Comparison of ENCODE assay signal across 12 cellular contexts in genomic region chr5:177477701-177478477, GRCh38. TPM values are rescaled to one million over a fixed set of nuclear protein-coding genes. Genes with fewer than 3 reads are reported as not detected.
DNase-seq lines count a peak whose midpoint lies in the region; ATAC-seq and TF ChIP-seq lines count a peak whose summit lies in the region.
"Had no signal": no experiment of that assay in that cellular context is flagged by ENCODE, and none has a peak within 500 bp of the region (broad histone marks: within the 10 kb centered on the region; RNA-seq: fewer than 3 reads in every experiment).

No MANE protein-coding gene starts in this region.

- POLR2A ChIA-PET in WTC11 (lab: Charles Lee), result interaction anchor here (0.9 to 5.9 kb wide), 6 partner anchors 15 to 51 kb away, joined by 3 to 43 read pairs (median 8); partner anchors contain the start of genes GRK6 and PDLIM7
- POLR2A ChIA-PET in naive thymus-derived CD8-positive, alpha-beta T cell (lab: Charles Lee), result interaction anchor here (0.6 to 1.8 kb wide), 11 partner anchors 11 to 174 kb away, joined by 3 to 10 read pairs (median 4); partner anchors contain the start of genes PDLIM7 and PRELID1

- H3K27me3 ChIP-seq in BLaER1 treated with 17β-estradiol and CSF1 and Interleukin-3, amounts not matched to agents 10 nM and 100 nM, result no peaks in the 10 kb centered on the region
- H3K27me3 ChIP-seq in adrenal gland, result no peaks in the 10 kb centered on the region
- H3K27me3 ChIP-seq: foreskin keratinocyte, suprapubic skin had no signal

- peak overlapping the region in 8 of 11 experiments; percentile 79 to 91 (median 84); a peak in 16 of 22 replicates for H3K27ac ChIP-seq in BLaER1 treated with 17β-estradiol and CSF1 and Interleukin-3, amounts not matched to agents 10 nM and 100 nM
- peak overlapping the region in 1 of 5 donors; percentile 13 for H3K27ac ChIP-seq in adrenal gland
- H3K27ac ChIP-seq: foreskin keratinocyte, VCaP had no signal

- DNase-seq in WTC11 (ENCODE audit: low spot score) (no peak), adrenal gland (no peak)
- DNase-seq in naive thymus-derived CD8-positive, alpha-beta T cell, result no peak
- DNase-seq in stimulated activated CD8-positive, alpha-beta memory T cell treated with anti-CD3 and anti-CD28 coated beads, Interleukin-4, amount 100 ng/mL, for 48 hours, result no peak
- DNase-seq: anterior cingulate cortex, foreskin keratinocyte, NCI-H1092 had no signal

- peaks cover under 1% of the 10 kb centered on the region; the same call in 1 of the 2 replicates for H3K36me3 Mint-ChIP-seq in WTC11
- H3K36me3 Mint-ChIP-seq in naive thymus-derived CD8-positive, alpha-beta T cell, result no peaks in the 10 kb centered on the region
- H3K36me3 Mint-ChIP-seq: memory B cell had no signal

- H3K9ac ChIP-seq in BLaER1 treated with 17β-estradiol and CSF1 and Interleukin-3, amounts not matched to agents 10 nM and 100 nM, result peak overlapping the region in 8 of 11 experiments; percentile 14 to 78 (median 69); a peak in 15 of 22 replicates

- H3K4me1 ChIP-seq in BLaER1 treated with 17β-estradiol and CSF1 and Interleukin-3, amounts not matched to agents 10 nM and 100 nM, result peaks cover 68 to 91% (median 84%) of the 10 kb centered on the region in 10 experiments
- H3K4me1 ChIP-seq in adrenal gland (replicated peaks in 1 of 2), result peaks cover 0 to 17% of the 10 kb centered on the region in 2 donors
- H3K4me1 ChIP-seq: foreskin keratinocyte had no signal

- ATAC-seq in WTC11, result no peak
- no peak for ATAC-seq in naive thymus-derived CD8-positive, alpha-beta T cell
- no peak for ATAC-seq in esophagus mucosa

- peak overlapping the region in 1 of 10 experiments; percentile 2; a peak in 1 of 20 replicates for H3K4me3 ChIP-seq in BLaER1 treated with 17β-estradiol and CSF1 and Interleukin-3, amounts not matched to agents 10 nM and 100 nM
- no peak overlapping the region for H3K4me3 ChIP-seq in adrenal gland
- H3K4me3 ChIP-seq: suprapubic skin had no signal

- H3K4me2 ChIP-seq in BLaER1 treated with 17β-estradiol and CSF1 and Interleukin-3, amounts not matched to agents 10 nM and 100 nM, result peak overlapping the region; percentile 80 to 95 (median 89)

- H3K36me3 ChIP-seq in BLaER1 treated with 17β-estradiol and CSF1 and Interleukin-3, amounts not matched to agents 10 nM and 100 nM, result peaks cover under 1 to 19% (median 13%) of the 10 kb centered on the region in 11 experiments; a peak in 20 of 22 replicates
- no peaks in the 10 kb centered on the region for H3K36me3 ChIP-seq in adrenal gland (replicated peaks in 1 of 2)
- H3K36me3 ChIP-seq: suprapubic skin had no signal

- peaks cover 30% of the 10 kb centered on the region for H3K4me1 Mint-ChIP-seq in WTC11
- peaks cover 33 to 58% (median 52%) of the 10 kb centered on the region in 4 donors for H3K4me1 Mint-ChIP-seq in naive thymus-derived CD8-positive, alpha-beta T cell

- no peak for TF ChIP-seq CTCF in WTC11 (IDR thresholded peaks at IDR 0.05)
- TF ChIP-seq CTCF in adrenal gland (IDR thresholded peaks at IDR 0.05), result no peak

- H3K9me3 ChIP-seq in BLaER1 treated with 17β-estradiol and CSF1 and Interleukin-3, amounts not matched to agents 10 nM and 100 nM (replicated peaks in 1 of 11), result no peaks in the 10 kb centered on the region
- H3K9me3 ChIP-seq in adrenal gland (replicated peaks in 1 of 3), result no peaks in the 10 kb centered on the region
- H3K9me3 ChIP-seq: suprapubic skin had no signal

- H3K9me3 Mint-ChIP-seq in WTC11, result no peaks in the 10 kb centered on the region
- no peaks in the 10 kb centered on the region for H3K9me3 Mint-ChIP-seq in naive thymus-derived CD8-positive, alpha-beta T cell
- H3K9me3 Mint-ChIP-seq: memory B cell had no signal

- no peak overlapping the region for H3K4me3 Mint-ChIP-seq in WTC11
- H3K4me3 Mint-ChIP-seq in naive thymus-derived CD8-positive, alpha-beta T cell, result no peak overlapping the region
- H3K4me3 Mint-ChIP-seq: memory B cell had no signal

- no peaks in the 10 kb centered on the region for H3K27me3 Mint-ChIP-seq in WTC11 (ENCODE audit: low read depth)
- H3K27me3 Mint-ChIP-seq in naive thymus-derived CD8-positive, alpha-beta T cell, result no peaks in the 10 kb centered on the region

- whole genome bisulfite sequencing in adrenal gland, 4 donors, result 88 to 95% (median 93%) methylated on average over 9 to 13 of the region's 13 CpGs

- CTCF ChIA-PET in WTC11 (lab: Charles Lee), result interaction anchor here (0.9 to 16.7 kb wide), 8 partner anchors 15 to 168 kb away, joined by 3 to 230 read pairs (median 12); partner anchors contain the start of gene PDLIM7

- H4K20me1 ChIP-seq in BLaER1 treated with 17β-estradiol and CSF1 and Interleukin-3, amounts not matched to agents 10 nM and 100 nM, result peaks cover 0 to 61% (median 7%) of the 10 kb centered on the region in 11 experiments; a peak in 11 of 22 replicates

- intact Hi-C loops in adrenal gland (cut with DNase I), result no loop called here

- H3K27ac Mint-ChIP-seq in WTC11, result 0 out of 2 replicates have a peak overlapping the region, but pooled peaks have one; percentile 71
- peak overlapping the region in 9 of 10 donors; percentile 11 to 97 (median 86) for H3K27ac Mint-ChIP-seq in naive thymus-derived CD8-positive, alpha-beta T cell

- TF ChIP-seq POLR2A in adrenal gland (IDR thresholded peaks at IDR 0.05), result no peak

TF ChIP-seq in WTC11, 78 proteins besides CTCF, POLR2A, EP300 and RAD21:
- no peak for TF ChIP-seq SP1 (CRISPR knock-in tag; conservative IDR thresholded peaks at IDR 0.05)

RNA-seq across cellular contexts. Expression of gene DBN1, which starts 4.5 kb away (rescaled TPM):
- total RNA-seq in WTC11 (2021) (267 to 288 TPM (median 269 TPM) in 3 replicates), adrenal gland (10 to 100 TPM; 11.5 to 17.5 (median 12.6) TPM), esophagus mucosa (27.2 TPM)
- total RNA-seq in naive thymus-derived CD8-positive, alpha-beta T cell, result 10 to 100 TPM; 57.0 to 62.9 TPM
- polyA plus RNA-seq in naive thymus-derived CD8-positive, alpha-beta T cell, result 10 to 100 TPM; 20.5 to 25.3 (median 21.8) TPM
- 10 to 100 TPM in 2 of 3 donors, 1 to 10 TPM in 1; 5.1 to 47.1 (median 19.1) TPM for polyA plus RNA-seq in adrenal gland

RNA-seq across cellular contexts. Expression of gene PDLIM7, which starts 19.5 kb away (rescaled TPM):
- 124 to 142 TPM (median 139 TPM) in 3 replicates for total RNA-seq in WTC11 (2021)
- 10 to 100 TPM; 16.7 to 19.1 TPM for total RNA-seq in naive thymus-derived CD8-positive, alpha-beta T cell
- 1 to 10 TPM; 4.3 to 5.8 (median 5.3) TPM for polyA plus RNA-seq in naive thymus-derived CD8-positive, alpha-beta T cell
- total RNA-seq in adrenal gland, result 10 to 100 TPM; 19.0 to 63.2 (median 38.9) TPM
- 100 to 1,000 TPM in 2 of 3 donors, 1 to 10 TPM in 1; 6.5 to 246 (median 131) TPM for polyA plus RNA-seq in adrenal gland
- total RNA-seq in esophagus mucosa, result 23.0 TPM

RNA-seq across cellular contexts. Expression of gene PRR7, which starts 31.3 kb away (rescaled TPM):
- total RNA-seq in WTC11 (2021) (13.1 to 14.7 TPM (median 14.6 TPM) in 3 replicates), adrenal gland (10 to 100 TPM in 1 of 8 donors, 1 to 10 TPM in 7; 3.8 to 13.5 (median 6.9) TPM), esophagus mucosa (4.3 TPM)
- total RNA-seq in naive thymus-derived CD8-positive, alpha-beta T cell, result 1 to 10 TPM; 7.6 to 7.7 TPM
- 10 to 100 TPM; 14.6 to 21.6 (median 20.6) TPM for polyA plus RNA-seq in naive thymus-derived CD8-positive, alpha-beta T cell
- polyA plus RNA-seq in adrenal gland, result 1 to 10 TPM in 2 of 3 donors, not detected in 1; 5.4 to 9.8 TPM

RNA-seq across cellular contexts. Expression of gene DOK3, which starts 31.7 kb away (rescaled TPM):
- total RNA-seq in WTC11 (2021), result 9.0 to 9.9 TPM (median 9.0 TPM) in 3 replicates
- total RNA-seq in naive thymus-derived CD8-positive, alpha-beta T cell, result 1 to 10 TPM; 3.7 to 3.8 TPM
- under 1 TPM in 1 of 3 donors, not detected in 2; 0.22 TPM for polyA plus RNA-seq in naive thymus-derived CD8-positive, alpha-beta T cell
- total RNA-seq in adrenal gland, result 10 to 100 TPM in 6 of 8 donors, 1 to 10 TPM in 2; 8.2 to 49.1 (median 13.5) TPM
- polyA plus RNA-seq in adrenal gland, result 10 to 100 TPM in 2 of 3 donors, 1 to 10 TPM in 1; 2.3 to 38.5 (median 10.7) TPM
- 3.3 TPM for total RNA-seq in esophagus mucosa

RNA-seq across cellular contexts. Expression of gene DDX41, which starts 38.9 kb away (rescaled TPM):
- total RNA-seq in WTC11 (2021) (136 to 156 TPM (median 137 TPM) in 3 replicates), adrenal gland (100 to 1,000 TPM in 5 of 8 donors, 10 to 100 TPM in 3; 71.4 to 180 (median 109) TPM), esophagus mucosa (64.2 TPM)
- total RNA-seq in naive thymus-derived CD8-positive, alpha-beta T cell, result 10 to 100 TPM; 84.0 to 86.4 TPM
- 10 to 100 TPM; 29.0 to 54.4 (median 43.0) TPM for polyA plus RNA-seq in naive thymus-derived CD8-positive, alpha-beta T cell
- 100 to 1,000 TPM in 2 of 3 donors, 10 to 100 TPM in 1; 47.0 to 145 (median 124) TPM for polyA plus RNA-seq in adrenal gland
